Comparison of ENCODE assay signal across 8 cellular contexts in genomic region chr16:19138601-19139000, GRCh38. TPM values are rescaled to one million over a fixed set of nuclear protein-coding genes. Genes with fewer than 3 reads are reported as not detected.
DNase-seq lines count a peak whose midpoint lies in the region; ATAC-seq and TF ChIP-seq lines count a peak whose summit lies in the region.

No MANE protein-coding gene starts in this region.

- ATAC-seq in omental fat pad (ENCODE audit: low FRiP score) = peak; percentile 62

- H3K4me3 ChIP-seq in esophagus (ENCODE audit: low read depth in 1 of 2, low read length in 2 of 2) = no peak overlapping the region
- no peak overlapping the region for H3K4me3 ChIP-seq in CD4-positive, alpha-beta memory T cell (ENCODE audit: low read length in 2 of 2)

- in situ Hi-C loops in GM13976 (cut with MboI; ENCODE audit: low sequenced_read_pairs, unreplicated experiment) = no loop called here

- peaks cover 5 to 12% of the 10 kb centered on the region in 2 donors for H3K27me3 Mint-ChIP-seq in CD4-positive, alpha-beta memory T cell

- H3K4me1 ChIP-seq in esophagus (ENCODE audit: control insufficient read depth in 2 of 2, insufficient read depth in 2 of 2, low read length in 1 of 2) = peaks cover 0 to 18% of the 10 kb centered on the region in 2 donors
- no peaks in the 10 kb centered on the region for H3K4me1 ChIP-seq in CD4-positive, alpha-beta memory T cell (ENCODE audit: insufficient read depth, low read length)

- no peak overlapping the region for H3K27ac Mint-ChIP-seq in CD4-positive, alpha-beta memory T cell

- H3K9me3 Mint-ChIP-seq in CD4-positive, alpha-beta memory T cell = no peaks in the 10 kb centered on the region

- no peaks in the 10 kb centered on the region for H3K27me3 ChIP-seq in esophagus (ENCODE audit: control insufficient read depth in 1 of 2, insufficient read depth in 2 of 2, low read length in 2 of 2)
- H3K27me3 ChIP-seq in CD4-positive, alpha-beta memory T cell (ENCODE audit: insufficient read depth, low read length) = no peaks in the 10 kb centered on the region

- POLR2A ChIA-PET in CD4-positive, alpha-beta memory T cell (lab: Charles Lee; ENCODE audit: partially characterized antibody) = no interaction called here

- H3K4me1 Mint-ChIP-seq in CD4-positive, alpha-beta memory T cell = no peaks in the 10 kb centered on the region

- CTCF ChIA-PET in CD4-positive, alpha-beta memory T cell (lab: Charles Lee; ENCODE audit: partially characterized antibody) = no interaction called here

- TF ChIP-seq CTCF in omental fat pad (IDR thresholded peaks at IDR 0.05) = no peak
- no peak for TF ChIP-seq CTCF in GM13976 (IDR thresholded peaks at IDR 0.05; ENCODE audit: borderline replicate concordance, control extremely low read depth, extremely low read depth, insufficient read depth, missing control alignments)

- H3K27ac ChIP-seq in esophagus (ENCODE audit: low read depth in 2 of 2, low read length in 1 of 2) = peak overlapping the region; percentile 12 to 74
- no peak overlapping the region for H3K27ac ChIP-seq in CD4-positive, alpha-beta memory T cell (ENCODE audit: low read depth, low read length)

- no peaks in the 10 kb centered on the region for H3K36me3 Mint-ChIP-seq in CD4-positive, alpha-beta memory T cell

- intact Hi-C loops in CD4-positive, alpha-beta memory T cell (cut with micrococcal nuclease) = no loop called here

- H3K36me3 ChIP-seq in esophagus (ENCODE audit: control insufficient read depth in 2 of 2, insufficient read depth in 2 of 2, low read length in 1 of 2) = no peaks in the 10 kb centered on the region
- no peaks in the 10 kb centered on the region for H3K36me3 ChIP-seq in CD4-positive, alpha-beta memory T cell (ENCODE audit: insufficient read depth, low read length)

- no peaks in the 10 kb centered on the region for H3K9me3 ChIP-seq in esophagus (ENCODE audit: control insufficient read depth in 2 of 2, insufficient read depth in 1 of 2, low read depth in 1 of 2, low read length in 1 of 2)
- H3K9me3 ChIP-seq in CD4-positive, alpha-beta memory T cell (ENCODE audit: control insufficient read depth in 1 of 2, low read length in 2 of 2) = no peaks in the 10 kb centered on the region

- DNase-seq in DMS 273 treated with DMSO at 0.1 percent for 48 hours (lab: John Stamatoyannopoulos, UW) (peak; percentile 48), NCI-H345 treated with DMSO at 0.1 percent for 48 hours (lab: John Stamatoyannopoulos, UW; ENCODE audit: unreplicated experiment) (peak; percentile 29), omental fat pad (ENCODE audit: low spot score) (no peak), SHP77 (lab: John Stamatoyannopoulos, UW) (no peak), GM13976 (ENCODE audit: low spot score) (no peak), superior temporal gyrus (ENCODE audit: extremely low spot score) (no peak)
- no peak for DNase-seq in CD4-positive, alpha-beta memory T cell

- 11 to 17% methylated on average over 4 of the region's 4 CpGs for WGBS in esophagus, 2 donors

- no peak overlapping the region for H3K4me3 Mint-ChIP-seq in CD4-positive, alpha-beta memory T cell

RNA-seq across cellular contexts. Expression of gene ITPRIPL2, which starts 24.8 kb away (rescaled TPM):
- 10 to 100 TPM; 10.5 to 13.3 TPM for polyA plus RNA-seq in esophagus
- 10 to 100 TPM; 58.9 to 92.5 (median 75.7) TPM for total RNA-seq in omental fat pad
- total RNA-seq in CD4-positive, alpha-beta memory T cell = 1 to 10 TPM; 1.4 to 2.2 TPM
- under 1 TPM; 0.34 to 0.47 TPM for polyA plus RNA-seq in CD4-positive, alpha-beta memory T cell

RNA-seq across cellular contexts. Expression of gene SYT17, which starts 29.4 kb away (rescaled TPM):
- polyA plus RNA-seq in esophagus = 1 to 10 TPM; 3.5 to 6.2 TPM
- total RNA-seq in omental fat pad = 10 to 100 TPM in 1 of 4 donors, 1 to 10 TPM in 3; 3.0 to 15.9 (median 7.1) TPM
- not detected for total RNA-seq in CD4-positive, alpha-beta memory T cell
- polyA plus RNA-seq in CD4-positive, alpha-beta memory T cell = not detected

Comparison
In these comparisons a context has a peak if more than half of its experiments do, and no peak if none do; other contexts are left out.
1. DNase-seq: peak in DMS 273 treated with DMSO at 0.1 percent for 48 hours (single experiment) and NCI-H345 treated with DMSO at 0.1 percent for 48 hours (single experiment); none in omental fat pad (single experiment), CD4-positive, alpha-beta memory T cell (0 of 5), SHP77 (0 of 2), GM13976 (single experiment) and superior temporal gyrus (single experiment).
2. RNA of gene ITPRIPL2, which starts 24.8 kb away (total RNA-seq): 58.9 to 92.5 TPM in omental fat pad; 1.4 to 2.2 TPM in CD4-positive, alpha-beta memory T cell; every median in the first group is over 10 times any median in the second.